Comparison of ENCODE assay signal across 11 cellular contexts in genomic region chr2:227461878-227462462, GRCh38. TPM values are rescaled to one million over a fixed set of nuclear protein-coding genes. Genes with fewer than 3 reads are reported as not detected.
DNase-seq lines count a peak whose midpoint lies in the region; ATAC-seq and TF ChIP-seq lines count a peak whose summit lies in the region.
"Had no signal": no experiment of that assay in that cellular context is flagged by ENCODE, and none has a peak within 500 bp of the region (broad histone marks: within the 10 kb centered on the region; RNA-seq: fewer than 3 reads in every experiment).

No MANE protein-coding gene starts in this region.

- ATAC-seq in GM18870 (IDR thresholded peaks at IDR 0.05; ENCODE audit: unreplicated experiment) (peak; percentile 5), GM21526 (IDR thresholded peaks at IDR 0.05; ENCODE audit: low FRiP score, unreplicated experiment) (peak; percentile 29), HG03196 (IDR thresholded peaks at IDR 0.05; ENCODE audit: unreplicated experiment) (peak; percentile 17), foreskin keratinocyte (no peak)

- H3K4me1 ChIP-seq in foreskin keratinocyte (peaks cover 21% of the 10 kb centered on the region), hepatocyte (ENCODE audit: insufficient read depth) (peaks cover 24% of the 10 kb centered on the region)

- H2AFZ ChIP-seq in hepatocyte = no peak overlapping the region

- peaks cover 5% of the 10 kb centered on the region for H3K79me2 ChIP-seq in hepatocyte

- H3K9me3 ChIP-seq in hepatocyte (ENCODE audit: low read depth) = no peaks in the 10 kb centered on the region

- H3K27me3 ChIP-seq in foreskin keratinocyte (no peaks in the 10 kb centered on the region), hepatocyte (no peaks in the 10 kb centered on the region)

- H3K4me3 ChIP-seq in hepatocyte = no peak overlapping the region

- H3K27ac ChIP-seq in foreskin keratinocyte (peak overlapping the region; percentile 33), hepatocyte (no peak overlapping the region)

- H3K9me2 ChIP-seq in hepatocyte (replicated peaks; ENCODE audit: insufficient read depth) = no peaks in the 10 kb centered on the region

- H3K4me2 ChIP-seq in hepatocyte = no peak overlapping the region

- H3K36me3 ChIP-seq in hepatocyte (replicated peaks; ENCODE audit: insufficient read depth, low read depth) = no peaks in the 10 kb centered on the region

- 90% methylated on average over 4 of the region's 4 CpGs for WGBS in hepatocyte (ENCODE audit: low lambda C conversion rate, missing lambda C conversion rate)

- no peaks in the 10 kb centered on the region for H4K20me1 ChIP-seq in hepatocyte (ENCODE audit: insufficient read depth, poor library complexity, severe bottlenecking)

- TF ChIP-seq CTCF in foreskin keratinocyte (conservative IDR thresholded peaks at IDR 0.05) (no peak), hepatocyte (IDR thresholded peaks at IDR 0.05; ENCODE audit: poor library complexity) (no peak)

- DNase-seq in foreskin keratinocyte = no peak
- no peak for DNase-seq in hepatocyte (ENCODE audit: low spot score)
- no peak for DNase-seq in activated CD8-positive, alpha-beta memory T cell treated with anti-CD3 and anti-CD28 coated beads for 24 hours
- DNase-seq in DMS79 (lab: John Stamatoyannopoulos, UW) = no peak
- DNase-seq: activated CD4-positive, alpha-beta T cell treated with anti-CD3 and anti-CD28 coated beads for 1 hour; caudate nucleus; HFFc6; mesenchymal stem cell had no signal

RNA-seq across cellular contexts. Expression of gene AGFG1, which starts 10.0 kb away (rescaled TPM):
- 80.3 and 83.0 TPM in 2 replicates for total RNA-seq in foreskin keratinocyte
- polyA plus RNA-seq in foreskin keratinocyte = 42.1 and 47.6 TPM in 2 replicates
- 86.4 and 91.6 TPM in 2 replicates for total RNA-seq in hepatocyte
- polyA plus RNA-seq in hepatocyte = 54.4 and 62.4 TPM in 2 replicates
